In the genomic region with DNA sequence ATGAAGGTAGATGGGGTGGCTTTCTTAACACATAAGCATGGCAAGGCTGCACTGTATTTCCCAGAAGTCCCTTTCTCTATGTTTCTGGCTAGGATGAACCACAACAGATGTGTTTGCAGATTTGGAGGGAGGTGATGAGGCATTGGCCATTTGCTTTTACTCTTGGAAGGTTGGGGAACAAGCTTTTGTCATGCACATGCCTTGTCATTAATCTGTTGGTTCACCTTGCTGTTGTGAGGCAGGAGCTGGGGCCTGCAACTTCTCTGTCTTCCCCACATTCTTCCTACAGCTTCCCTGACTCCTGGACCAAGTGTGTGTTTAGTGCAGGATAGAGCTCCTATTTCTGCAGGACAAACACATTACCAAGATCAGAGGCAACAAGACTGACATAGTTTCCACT, we compare ENCODE assay signal across 2 cellular contexts.
TF ChIP-seq lines count a peak whose summit lies in the region.

No MANE protein-coding gene starts in this region.

TF ChIP-seq in GM23338, 12 proteins besides CTCF, POLR2A, EP300 and RAD21 (continues in another document):
- TF ChIP-seq, protein P1, sequence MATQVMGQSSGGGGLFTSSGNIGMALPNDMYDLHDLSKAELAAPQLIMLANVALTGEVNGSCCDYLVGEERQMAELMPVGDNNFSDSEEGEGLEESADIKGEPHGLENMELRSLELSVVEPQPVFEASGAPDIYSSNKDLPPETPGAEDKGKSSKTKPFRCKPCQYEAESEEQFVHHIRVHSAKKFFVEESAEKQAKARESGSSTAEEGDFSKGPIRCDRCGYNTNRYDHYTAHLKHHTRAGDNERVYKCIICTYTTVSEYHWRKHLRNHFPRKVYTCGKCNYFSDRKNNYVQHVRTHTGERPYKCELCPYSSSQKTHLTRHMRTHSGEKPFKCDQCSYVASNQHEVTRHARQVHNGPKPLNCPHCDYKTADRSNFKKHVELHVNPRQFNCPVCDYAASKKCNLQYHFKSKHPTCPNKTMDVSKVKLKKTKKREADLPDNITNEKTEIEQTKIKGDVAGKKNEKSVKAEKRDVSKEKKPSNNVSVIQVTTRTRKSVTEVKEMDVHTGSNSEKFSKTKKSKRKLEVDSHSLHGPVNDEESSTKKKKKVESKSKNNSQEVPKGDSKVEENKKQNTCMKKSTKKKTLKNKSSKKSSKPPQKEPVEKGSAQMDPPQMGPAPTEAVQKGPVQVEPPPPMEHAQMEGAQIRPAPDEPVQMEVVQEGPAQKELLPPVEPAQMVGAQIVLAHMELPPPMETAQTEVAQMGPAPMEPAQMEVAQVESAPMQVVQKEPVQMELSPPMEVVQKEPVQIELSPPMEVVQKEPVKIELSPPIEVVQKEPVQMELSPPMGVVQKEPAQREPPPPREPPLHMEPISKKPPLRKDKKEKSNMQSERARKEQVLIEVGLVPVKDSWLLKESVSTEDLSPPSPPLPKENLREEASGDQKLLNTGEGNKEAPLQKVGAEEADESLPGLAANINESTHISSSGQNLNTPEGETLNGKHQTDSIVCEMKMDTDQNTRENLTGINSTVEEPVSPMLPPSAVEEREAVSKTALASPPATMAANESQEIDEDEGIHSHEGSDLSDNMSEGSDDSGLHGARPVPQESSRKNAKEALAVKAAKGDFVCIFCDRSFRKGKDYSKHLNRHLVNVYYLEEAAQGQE (IDR thresholded peaks at IDR 0.05; ENCODE audit: unreplicated experiment) = no peak
- no peak for TF ChIP-seq EZH2 (IDR thresholded peaks at IDR 0.05; ENCODE audit: low read depth, unreplicated experiment)
- no peak for TF ChIP-seq EZH2phosphoT487 (IDR thresholded peaks at IDR 0.05; ENCODE audit: unreplicated experiment)
- TF ChIP-seq ZNF114 (CRISPR knock-in tag; IDR thresholded peaks at IDR 0.05) = no peak
- no peak for TF ChIP-seq ZNF331 (CRISPR knock-in tag; IDR thresholded peaks at IDR 0.05; ENCODE audit: low read depth)
- no peak for TF ChIP-seq POLR2AphosphoS5 (IDR thresholded peaks at IDR 0.05; ENCODE audit: low read depth)
- TF ChIP-seq, protein P2, sequence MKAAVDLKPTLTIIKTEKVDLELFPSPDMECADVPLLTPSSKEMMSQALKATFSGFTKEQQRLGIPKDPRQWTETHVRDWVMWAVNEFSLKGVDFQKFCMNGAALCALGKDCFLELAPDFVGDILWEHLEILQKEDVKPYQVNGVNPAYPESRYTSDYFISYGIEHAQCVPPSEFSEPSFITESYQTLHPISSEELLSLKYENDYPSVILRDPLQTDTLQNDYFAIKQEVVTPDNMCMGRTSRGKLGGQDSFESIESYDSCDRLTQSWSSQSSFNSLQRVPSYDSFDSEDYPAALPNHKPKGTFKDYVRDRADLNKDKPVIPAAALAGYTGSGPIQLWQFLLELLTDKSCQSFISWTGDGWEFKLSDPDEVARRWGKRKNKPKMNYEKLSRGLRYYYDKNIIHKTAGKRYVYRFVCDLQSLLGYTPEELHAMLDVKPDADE (IDR thresholded peaks at IDR 0.05) = no peak
- TF ChIP-seq STAT1 (IDR thresholded peaks at IDR 0.05; ENCODE audit: unreplicated experiment) = no peak
- TF ChIP-seq JUNB (IDR thresholded peaks at IDR 0.05; ENCODE audit: unreplicated experiment) = no peak
- no peak for TF ChIP-seq NANOG (IDR thresholded peaks at IDR 0.05; ENCODE audit: borderline replicate concordance)

TF ChIP-seq in H1, 55 proteins besides CTCF, POLR2A, EP300 and RAD21 (continued from another document):
- no peak for TF ChIP-seq RNF2 (IDR thresholded peaks at IDR 0.05; ENCODE audit: borderline replicate concordance, low read depth, low read length, missing control alignments, poor library complexity, severe bottlenecking)
TF ChIP-seq in H1: peak in this region for 0.
